15 cellular contexts compared by ENCODE assay signal in the genomic region with DNA sequence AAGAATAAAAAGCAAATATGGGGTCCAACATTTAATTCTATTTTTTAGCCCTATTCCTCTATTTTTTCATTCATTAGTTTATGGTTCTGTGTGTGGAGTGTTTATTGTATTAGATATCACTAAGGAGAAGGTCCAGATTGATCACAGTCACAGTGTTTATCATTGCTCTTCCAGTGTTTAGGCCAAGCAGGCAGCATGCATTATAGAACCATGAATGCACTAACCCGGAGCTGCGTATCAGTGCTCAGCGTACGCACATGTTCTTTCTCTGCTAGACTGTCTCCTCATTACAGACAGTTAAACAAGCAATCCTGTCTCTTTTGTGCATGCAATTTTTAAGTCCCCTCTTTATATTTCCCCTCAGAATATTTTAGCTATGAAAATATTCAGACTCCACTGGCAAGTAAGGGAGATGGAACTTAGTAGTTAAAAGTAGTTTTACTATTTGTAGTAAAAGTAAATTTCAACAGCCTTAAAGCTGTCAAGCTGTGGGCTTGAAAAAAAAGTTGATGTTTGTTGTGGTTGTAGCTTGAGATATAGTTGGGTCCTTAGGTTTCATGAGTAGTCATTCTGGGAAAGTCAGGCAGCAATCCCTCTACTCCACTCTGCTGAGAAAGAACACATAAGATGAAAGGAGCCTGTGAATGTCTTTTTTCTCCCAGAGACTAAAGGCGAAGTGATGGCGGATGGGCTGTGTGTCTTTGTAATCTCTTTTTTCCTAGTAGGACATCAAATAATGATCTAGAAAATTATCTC.
"Had no signal": no experiment of that assay in that cellular context is flagged by ENCODE, and none has a peak within 500 bp of the region (broad histone marks: within the 10 kb centered on the region; RNA-seq: fewer than 3 reads in every experiment).

No MANE protein-coding gene starts in this region.

- H3K27me3 ChIP-seq: gastrocnemius medialis, heart right ventricle, pancreas, testis, upper lobe of right lung had no signal

- ATAC-seq: gastrocnemius medialis; heart right ventricle; pancreas; stimulated activated naive CD8-positive, alpha-beta T cell treated with anti-CD3 and anti-CD28 coated beads, Interleukin-15, amount 100 ng/mL, for 72 hours; upper lobe of right lung had no signal

- H3K9me3 ChIP-seq: gastrocnemius medialis, heart right ventricle, left ventricle myocardium inferior, pancreas, testis, upper lobe of right lung had no signal

- H3K36me3 ChIP-seq: gastrocnemius medialis, heart right ventricle, left ventricle myocardium inferior, pancreas, upper lobe of right lung had no signal

- H3K27ac ChIP-seq: coronary artery, gastrocnemius medialis, heart right ventricle, left ventricle myocardium inferior, pancreas, testis, upper lobe of right lung had no signal

- H3K4me3 ChIP-seq: coronary artery, gastrocnemius medialis, heart right ventricle, left ventricle myocardium inferior, pancreas, testis, upper lobe of right lung had no signal

- DNase-seq: activated CD4-positive, alpha-beta memory T cell treated with anti-CD3 and anti-CD28 coated beads, Interleukin-2, amount 10 ng/mL, durations not matched to agents 7 days and 5 days; activated CD8-positive, alpha-beta memory T cell treated with anti-CD3 and anti-CD28 coated beads, Interleukin-2, amount 50 U/mL, for 4 hours; central memory CD4-positive, alpha-beta T cell; effector CD4-positive, alpha-beta T cell; gastrocnemius medialis; heart right ventricle; islet precursor cell; left ventricle myocardium inferior; mesenchymal stem cell; pancreas; stimulated activated CD4-positive, alpha-beta T cell treated with anti-CD3 and anti-CD28 coated beads, Interleukin-4, amount 100 ng/mL, for 4 hours; stimulated activated naive CD8-positive, alpha-beta T cell treated with anti-CD3 and anti-CD28 coated beads, Interleukin-15, amount 100 ng/mL, for 72 hours; testis; upper lobe of right lung had no signal

- H3K4me1 ChIP-seq: gastrocnemius medialis, testis, upper lobe of right lung had no signal
